In genomic region chr19:10517361-10517759, GRCh38 we compare ENCODE assay signal across 8 cellular contexts. TPM values are rescaled to one million over a fixed set of nuclear protein-coding genes. Genes with fewer than 3 reads are reported as not detected.
DNase-seq lines count a peak whose midpoint lies in the region; ATAC-seq and TF ChIP-seq lines count a peak whose summit lies in the region.

A gene with protein sequence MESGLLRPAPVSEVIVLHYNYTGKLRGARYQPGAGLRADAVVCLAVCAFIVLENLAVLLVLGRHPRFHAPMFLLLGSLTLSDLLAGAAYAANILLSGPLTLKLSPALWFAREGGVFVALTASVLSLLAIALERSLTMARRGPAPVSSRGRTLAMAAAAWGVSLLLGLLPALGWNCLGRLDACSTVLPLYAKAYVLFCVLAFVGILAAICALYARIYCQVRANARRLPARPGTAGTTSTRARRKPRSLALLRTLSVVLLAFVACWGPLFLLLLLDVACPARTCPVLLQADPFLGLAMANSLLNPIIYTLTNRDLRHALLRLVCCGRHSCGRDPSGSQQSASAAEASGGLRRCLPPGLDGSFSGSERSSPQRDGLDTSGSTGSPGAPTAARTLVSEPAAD (minus strand): TSS chr19:10517447. CDS start chr19:10515011, 2,436 bp downstream.

- peaks cover 39% of the 10 kb centered on the region for H3K4me1 ChIP-seq in CD8-positive, alpha-beta T cell (ENCODE audit: insufficient read depth, low read length)
- H3K4me1 ChIP-seq in IMR-90 (ENCODE audit: control insufficient read depth, insufficient read depth, low read length), result peaks cover 4% of the 10 kb centered on the region
- H3K4me1 ChIP-seq in stomach smooth muscle (ENCODE audit: control insufficient read depth, insufficient read depth, low read length), result peaks cover 21% of the 10 kb centered on the region

- no peak within 1 kb of the TSS for H3K14ac ChIP-seq in IMR-90 (replicated peaks; ENCODE audit: low read depth, low read length)

- no peaks in the 10 kb centered on the region for H3K9me1 ChIP-seq in IMR-90 (ENCODE audit: insufficient read depth, low read length)

- DNase-seq in CD8-positive, alpha-beta T cell, result peak in 3 of 7 experiments; percentile 18 to 32 (median 32)
- DNase-seq in IMR-90 (no peak), anterior cingulate cortex (lab: John Stamatoyannopoulos, UW) (peak in 55 of 58 donors; percentile 16 to 95 (median 78)), iPS-NIHi11 (ENCODE audit: low spot score) (peak; percentile 72)

- no peaks in the 10 kb centered on the region for H3K9me3 ChIP-seq in CD8-positive, alpha-beta T cell (ENCODE audit: low read length)
- H3K9me3 ChIP-seq in IMR-90 (ENCODE audit: control insufficient read depth, insufficient read depth, low read length), result no peaks in the 10 kb centered on the region
- H3K9me3 ChIP-seq in stomach smooth muscle (ENCODE audit: control insufficient read depth in 2 of 2, low read length in 2 of 2), result no peaks in the 10 kb centered on the region

- H3K4me3 Mint-ChIP-seq in CD8-positive, alpha-beta T cell, result peak within 1 kb of the TSS; percentile 83

- 0% methylated on average over 11 of the region's 39 CpGs; no CpG with 5 or more reads in 1 of the 2 experiments for WGBS in IMR-90 (ENCODE audit: extremely low coverage in 2 of 2, insufficient read length in 1 of 2), 2 experiments

- H3K18ac ChIP-seq in IMR-90 (ENCODE audit: low read depth, low read length), result no peak within 1 kb of the TSS

- dilution Hi-C loops in IMR-90 (cut with HindIII; ENCODE audit: low sequenced_read_pairs, unreplicated experiment), result no loop called here

- H2BK5ac ChIP-seq in IMR-90 (ENCODE audit: low read depth, low read length, poor library complexity, severe bottlenecking), result no peak within 1 kb of the TSS

- H4K8ac ChIP-seq in IMR-90 (ENCODE audit: low read depth in 2 of 2, low read length in 2 of 2), result peak within 1 kb of the TSS; percentile 24 to 37; a peak in 1 of 4 replicates

- peak within 1 kb of the TSS; percentile 5 for H2AK9ac ChIP-seq in IMR-90 (replicated peaks; ENCODE audit: low read depth, low read length, poor library complexity)

- peaks cover 44% of the 10 kb centered on the region for H3K4me1 Mint-ChIP-seq in CD8-positive, alpha-beta T cell (ENCODE audit: low read depth)

- H3K9ac ChIP-seq in IMR-90 (ENCODE audit: low read depth, low read length), result no peak within 1 kb of the TSS; the same call in 1 of the 2 replicates
- H3K9ac ChIP-seq in stomach smooth muscle (ENCODE audit: low read length in 2 of 2), result no peak within 1 kb of the TSS

- TF ChIP-seq CTCF in CD8-positive, alpha-beta T cell (IDR thresholded peaks at IDR 0.05), result no peak
- TF ChIP-seq CTCF in IMR-90 (conservative IDR thresholded peaks at IDR 0.05; ENCODE audit: low read depth, low read length), result no peak

- H3K27ac Mint-ChIP-seq in CD8-positive, alpha-beta T cell, result peak within 1 kb of the TSS; percentile 88

- H2AK5ac ChIP-seq in IMR-90 (ENCODE audit: low read depth, low read length), result 0 out of 2 replicates have a peak within 1 kb of the TSS, but pooled peaks have one; percentile 14

- peak within 1 kb of the TSS; percentile 52 for H3K23ac ChIP-seq in IMR-90 (ENCODE audit: low read depth, low read length)

- H4K91ac ChIP-seq in IMR-90 (ENCODE audit: insufficient read depth, low read depth, low read length), result no peak within 1 kb of the TSS

- H2AFZ ChIP-seq in IMR-90 (replicated peaks; ENCODE audit: low read length, poor library complexity), result peak within 1 kb of the TSS; percentile 91

- H3K36me3 Mint-ChIP-seq in CD8-positive, alpha-beta T cell, result no peaks in the 10 kb centered on the region

- no peak within 1 kb of the TSS for H4K5ac ChIP-seq in IMR-90 (ENCODE audit: low read depth, low read length)

- H3K56ac ChIP-seq in IMR-90 (ENCODE audit: extremely low read depth, insufficient read depth, low read length), result no peak within 1 kb of the TSS

- H3K36me3 ChIP-seq in CD8-positive, alpha-beta T cell (ENCODE audit: insufficient read depth, low read length), result no peaks in the 10 kb centered on the region
- no peaks in the 10 kb centered on the region for H3K36me3 ChIP-seq in IMR-90 (ENCODE audit: control insufficient read depth, insufficient read depth, low read length)
- no peaks in the 10 kb centered on the region for H3K36me3 ChIP-seq in stomach smooth muscle (ENCODE audit: control insufficient read depth in 2 of 2, insufficient read depth in 2 of 2, low read length in 2 of 2)

- no peak within 1 kb of the TSS for H2BK120ac ChIP-seq in IMR-90 (ENCODE audit: low read depth, low read length)

- peaks cover 33% of the 10 kb centered on the region for H3K27me3 ChIP-seq in CD8-positive, alpha-beta T cell (ENCODE audit: insufficient read depth, low read length)
- H3K27me3 ChIP-seq in IMR-90 (ENCODE audit: control insufficient read depth, insufficient read depth, low read length) (peaks cover 55% of the 10 kb centered on the region), stomach smooth muscle (ENCODE audit: control insufficient read depth in 1 of 2, insufficient read depth in 2 of 2, low read length in 2 of 2) (peaks cover 62 to 73% of the 10 kb centered on the region in 2 donors)

- peak within 1 kb of the TSS; percentile 49 for H3K4me3 ChIP-seq in CD8-positive, alpha-beta T cell (ENCODE audit: low read depth, low read length)
- H3K4me3 ChIP-seq in IMR-90 (ENCODE audit: insufficient read depth, low read depth, low read length) (peak within 1 kb of the TSS; percentile 48), stomach smooth muscle (ENCODE audit: low read length in 2 of 2) (peak within 1 kb of the TSS; percentile 12 to 40)

- no TSS peak for BruUV-seq in IMR-90 (replicated peaks; lab: Mats Ljungman, UMichigan)

- H3K27ac ChIP-seq in CD8-positive, alpha-beta T cell (ENCODE audit: low read depth, low read length), result peak within 1 kb of the TSS; percentile 62
- H3K27ac ChIP-seq in IMR-90 (ENCODE audit: insufficient read depth, low read length) (no peak within 1 kb of the TSS), stomach smooth muscle (ENCODE audit: low read length) (no peak within 1 kb of the TSS)

- H3K4ac ChIP-seq in IMR-90 (ENCODE audit: low read depth, low read length), result peak within 1 kb of the TSS; percentile 18; the same call in 1 of the 2 replicates

- no peaks in the 10 kb centered on the region for H4K20me1 ChIP-seq in IMR-90 (ENCODE audit: insufficient read depth, low read length)

- ATAC-seq in CD8-positive, alpha-beta T cell, result peak; percentile 7
- ATAC-seq in IMR-90 (ENCODE audit: low read depth), result peak; percentile 65
- ATAC-seq in GM21619 (IDR thresholded peaks at IDR 0.05; ENCODE audit: unreplicated experiment), result no peak
- ATAC-seq in HG03442 (IDR thresholded peaks at IDR 0.05; ENCODE audit: unreplicated experiment), result no peak
- no peak for ATAC-seq in HG03159 (IDR thresholded peaks at IDR 0.05; ENCODE audit: unreplicated experiment)

- H3K9me3 Mint-ChIP-seq in CD8-positive, alpha-beta T cell, result no peaks in the 10 kb centered on the region

- H3K27me3 Mint-ChIP-seq in CD8-positive, alpha-beta T cell (ENCODE audit: low read depth), result peaks cover 47% of the 10 kb centered on the region

- in situ Hi-C loops in IMR-90 (cut with MboI; ENCODE audit: low sequenced_read_pairs), result no loop called here

- TF ChIP-seq RAD21 in IMR-90 (IDR thresholded peaks at IDR 0.05; ENCODE audit: low read length), result no peak

- H2BK20ac ChIP-seq in IMR-90 (ENCODE audit: low read depth, low read length), result no peak within 1 kb of the TSS

- CTCF ChIA-PET in CD8-positive, alpha-beta T cell (lab: Charles Lee), result interaction anchor here (0.6 to 1.1 kb wide), 3 partner anchors 18 to 130 kb away, joined by 3 read pairs; no protein-coding TSS in a partner anchor
- CTCF ChIA-PET in IMR-90 (lab: Yijun Ruan, JAX), result interaction anchor here (0.6 to 1.7 kb wide), 2 partner anchors 11 to 18 kb away, joined by 3 to 4 read pairs; no protein-coding TSS in a partner anchor

- H3K4me2 ChIP-seq in IMR-90 (ENCODE audit: low read depth, low read length), result peak within 1 kb of the TSS; percentile 86

- no peaks in the 10 kb centered on the region for H3K79me1 ChIP-seq in IMR-90 (ENCODE audit: low read depth in 1 of 2, low read length in 2 of 2)

- H2BK15ac ChIP-seq in IMR-90 (ENCODE audit: low read depth, low read length), result no peak within 1 kb of the TSS

- POLR2A ChIA-PET in CD8-positive, alpha-beta T cell (lab: Charles Lee), result interaction anchor here (1.2 kb wide), 2 partner anchors 37 to 49 kb away, joined by 3 to 4 read pairs; no protein-coding TSS in a partner anchor
- POLR2A ChIA-PET in IMR-90 (lab: Charles Lee; ENCODE audit: unreplicated experiment), result no interaction called here

- intact Hi-C loops in CD8-positive, alpha-beta T cell (cut with DNase I, micrococcal nuclease), result no loop called here
- intact Hi-C loops in IMR-90 (cut with micrococcal nuclease), result no loop called here

- TF ChIP-seq POLR2A in IMR-90 (IDR thresholded peaks at IDR 0.05; ENCODE audit: low read depth, low read length), result no peak

TF ChIP-seq in IMR-90, 13 proteins besides CTCF, POLR2A, EP300 and RAD21:
- TF ChIP-seq CHD1 (IDR thresholded peaks at IDR 0.05; ENCODE audit: low read depth, low read length) (no peak), MAZ (IDR thresholded peaks at IDR 0.05; ENCODE audit: borderline replicate concordance, low read depth, low read length) (no peak; the same call in 1 of the 2 replicates), CEBPB (IDR thresholded peaks at IDR 0.05; ENCODE audit: low read depth, low read length) (no peak), RFX5 (IDR thresholded peaks at IDR 0.05; ENCODE audit: low read depth, low read length) (no peak), SMC3 (IDR thresholded peaks at IDR 0.05; ENCODE audit: low read depth, low read length) (no peak), MAFK (IDR thresholded peaks at IDR 0.05; ENCODE audit: low read depth, low read length) (no peak), MXI1 (IDR thresholded peaks at IDR 0.05; ENCODE audit: borderline replicate concordance, low read depth, low read length) (no peak)
- TF ChIP-seq, protein P1, sequence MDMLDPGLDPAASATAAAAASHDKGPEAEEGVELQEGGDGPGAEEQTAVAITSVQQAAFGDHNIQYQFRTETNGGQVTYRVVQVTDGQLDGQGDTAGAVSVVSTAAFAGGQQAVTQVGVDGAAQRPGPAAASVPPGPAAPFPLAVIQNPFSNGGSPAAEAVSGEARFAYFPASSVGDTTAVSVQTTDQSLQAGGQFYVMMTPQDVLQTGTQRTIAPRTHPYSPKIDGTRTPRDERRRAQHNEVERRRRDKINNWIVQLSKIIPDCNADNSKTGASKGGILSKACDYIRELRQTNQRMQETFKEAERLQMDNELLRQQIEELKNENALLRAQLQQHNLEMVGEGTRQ (IDR thresholded peaks at IDR 0.05; ENCODE audit: low read depth, low read length), result no peak

RNA-seq across cellular contexts. Expression of the gene that starts here (rescaled TPM):
- total RNA-seq in CD8-positive, alpha-beta T cell, result 10 to 100 TPM; 21.6 to 22.5 TPM
- total RNA-seq in IMR-90 (2012; rRNA removed), result 0.36 and 0.56 TPM in 2 replicates
- polyA plus RNA-seq in IMR-90 (2012; rRNA removed), result 0.55 and 0.59 TPM in 2 replicates
- polyA plus RNA-seq in IMR-90 (2012; cell fraction: cytosol; rRNA removed), result 0.31 and 0.86 TPM in 2 replicates
- polyA plus RNA-seq in IMR-90 (2012; cell fraction: nucleus; rRNA removed; ENCODE audit: low replicate concordance), result 0.10 and 0.45 TPM in 2 replicates

Comparison
In these comparisons a context has a peak if more than half of its experiments do, and no peak if none do; other contexts are left out.
1. RNA of the gene that starts here (total RNA-seq): 21.6 to 22.5 TPM in CD8-positive, alpha-beta T cell; 0.36 to 0.56 TPM in IMR-90; every median in the first group is over 10 times any median in the second.
2. Peak in ATAC-seq, H3K4me3 ChIP-seq and H3K4me2 ChIP-seq in IMR-90; RNA of the gene not detected or under 1 TPM.
3. Peak in every context shown above with its lines, with median percentiles within 50 percentile points of each other: H3K4me3 ChIP-seq.